Comparison of ENCODE assay signal across 1 cellular context in the genomic region with DNA sequence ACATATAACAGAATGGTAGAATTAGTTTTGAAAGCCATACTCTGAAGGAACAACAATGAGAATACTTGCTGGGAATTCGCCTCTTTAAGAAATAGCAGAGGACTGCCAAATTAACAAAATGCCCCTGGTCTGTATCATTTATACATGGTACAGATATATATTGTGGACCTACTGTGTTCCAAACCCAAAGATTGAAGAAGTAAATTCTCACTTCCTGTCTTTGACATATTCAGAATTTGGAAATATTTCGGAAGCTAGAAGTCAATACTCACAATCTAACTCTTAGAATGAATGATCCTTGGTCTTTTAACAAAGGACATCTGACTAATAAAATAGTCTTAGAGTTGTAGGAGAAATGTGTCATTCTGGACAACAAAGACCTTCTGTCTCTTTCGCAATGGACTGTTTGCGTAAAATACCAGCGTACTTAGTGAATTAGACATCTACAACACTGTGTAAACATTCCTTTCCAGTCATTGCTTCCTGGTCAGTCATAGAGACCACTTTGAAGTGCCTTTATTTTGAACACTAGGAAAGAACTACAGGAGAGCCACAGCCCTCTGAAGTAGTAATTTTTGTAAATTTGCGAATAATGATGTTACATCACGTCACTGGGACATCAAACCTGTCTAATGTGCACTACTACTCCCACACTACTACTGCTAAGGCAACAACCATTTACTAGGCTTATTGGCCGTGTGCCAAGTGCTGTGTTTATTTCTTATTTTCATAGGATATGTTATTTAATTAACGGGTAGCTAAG.
TF ChIP-seq lines count a peak whose summit lies in the region.

No MANE protein-coding gene starts in this region.

TF ChIP-seq in HepG2, 621 proteins besides CTCF, POLR2A, EP300 and RAD21 (continued from another document and continues in another):
- TF ChIP-seq, protein P1, sequence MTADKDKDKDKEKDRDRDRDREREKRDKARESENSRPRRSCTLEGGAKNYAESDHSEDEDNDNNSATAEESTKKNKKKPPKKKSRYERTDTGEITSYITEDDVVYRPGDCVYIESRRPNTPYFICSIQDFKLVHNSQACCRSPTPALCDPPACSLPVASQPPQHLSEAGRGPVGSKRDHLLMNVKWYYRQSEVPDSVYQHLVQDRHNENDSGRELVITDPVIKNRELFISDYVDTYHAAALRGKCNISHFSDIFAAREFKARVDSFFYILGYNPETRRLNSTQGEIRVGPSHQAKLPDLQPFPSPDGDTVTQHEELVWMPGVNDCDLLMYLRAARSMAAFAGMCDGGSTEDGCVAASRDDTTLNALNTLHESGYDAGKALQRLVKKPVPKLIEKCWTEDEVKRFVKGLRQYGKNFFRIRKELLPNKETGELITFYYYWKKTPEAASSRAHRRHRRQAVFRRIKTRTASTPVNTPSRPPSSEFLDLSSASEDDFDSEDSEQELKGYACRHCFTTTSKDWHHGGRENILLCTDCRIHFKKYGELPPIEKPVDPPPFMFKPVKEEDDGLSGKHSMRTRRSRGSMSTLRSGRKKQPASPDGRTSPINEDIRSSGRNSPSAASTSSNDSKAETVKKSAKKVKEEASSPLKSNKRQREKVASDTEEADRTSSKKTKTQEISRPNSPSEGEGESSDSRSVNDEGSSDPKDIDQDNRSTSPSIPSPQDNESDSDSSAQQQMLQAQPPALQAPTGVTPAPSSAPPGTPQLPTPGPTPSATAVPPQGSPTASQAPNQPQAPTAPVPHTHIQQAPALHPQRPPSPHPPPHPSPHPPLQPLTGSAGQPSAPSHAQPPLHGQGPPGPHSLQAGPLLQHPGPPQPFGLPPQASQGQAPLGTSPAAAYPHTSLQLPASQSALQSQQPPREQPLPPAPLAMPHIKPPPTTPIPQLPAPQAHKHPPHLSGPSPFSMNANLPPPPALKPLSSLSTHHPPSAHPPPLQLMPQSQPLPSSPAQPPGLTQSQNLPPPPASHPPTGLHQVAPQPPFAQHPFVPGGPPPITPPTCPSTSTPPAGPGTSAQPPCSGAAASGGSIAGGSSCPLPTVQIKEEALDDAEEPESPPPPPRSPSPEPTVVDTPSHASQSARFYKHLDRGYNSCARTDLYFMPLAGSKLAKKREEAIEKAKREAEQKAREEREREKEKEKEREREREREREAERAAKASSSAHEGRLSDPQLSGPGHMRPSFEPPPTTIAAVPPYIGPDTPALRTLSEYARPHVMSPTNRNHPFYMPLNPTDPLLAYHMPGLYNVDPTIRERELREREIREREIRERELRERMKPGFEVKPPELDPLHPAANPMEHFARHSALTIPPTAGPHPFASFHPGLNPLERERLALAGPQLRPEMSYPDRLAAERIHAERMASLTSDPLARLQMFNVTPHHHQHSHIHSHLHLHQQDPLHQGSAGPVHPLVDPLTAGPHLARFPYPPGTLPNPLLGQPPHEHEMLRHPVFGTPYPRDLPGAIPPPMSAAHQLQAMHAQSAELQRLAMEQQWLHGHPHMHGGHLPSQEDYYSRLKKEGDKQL (CRISPR knock-in tag; IDR thresholded peaks at IDR 0.05; ENCODE audit: low read depth), result peak; percentile 96
- TF ChIP-seq RAD51 (IDR thresholded peaks at IDR 0.05; ENCODE audit: borderline replicate concordance) (no peak), KLF15 (CRISPR knock-in tag; IDR thresholded peaks at IDR 0.05; ENCODE audit: borderline replicate concordance) (no peak), NCOA2 (CRISPR knock-in tag; IDR thresholded peaks at IDR 0.05) (peak; percentile 98), SRSF1 (optimal IDR thresholded peaks at IDR 0.05; ENCODE audit: low read depth, low read length) (no peak), KLF6 (CRISPR knock-in tag; IDR thresholded peaks at IDR 0.05) (no peak), ARNT (IDR thresholded peaks at IDR 0.05) (no peak), ZNF772 (CRISPR knock-in tag; IDR thresholded peaks at IDR 0.05) (peak; percentile 57; the same call in 1 of the 2 replicates), KLF13 (CRISPR knock-in tag; IDR thresholded peaks at IDR 0.05) (no peak), REXO4 (CRISPR knock-in tag; IDR thresholded peaks at IDR 0.05; ENCODE audit: borderline replicate concordance) (no peak), CCDC6 (CRISPR knock-in tag; IDR thresholded peaks at IDR 0.05) (0 out of 2 replicates have a peak, but pooled peaks have one; percentile 50), ZFP1 (CRISPR knock-in tag; IDR thresholded peaks at IDR 0.05) (no peak; the same call in none of the 2 replicates), ZNF317 (CRISPR knock-in tag; IDR thresholded peaks at IDR 0.05) (peak; percentile 67), FOSL1 (CRISPR knock-in tag; IDR thresholded peaks at IDR 0.05; ENCODE audit: borderline replicate concordance) (peak; percentile 84; the same call in 1 of the 2 replicates), CREM (IDR thresholded peaks at IDR 0.05) (peak; percentile 94), CREM (CRISPR knock-in tag; IDR thresholded peaks at IDR 0.05) (no peak), ZNF749 (CRISPR knock-in tag; IDR thresholded peaks at IDR 0.05; ENCODE audit: borderline replicate concordance) (peak; percentile 65; the same call in 1 of the 2 replicates), ZNF484 (CRISPR knock-in tag; IDR thresholded peaks at IDR 0.05; ENCODE audit: borderline replicate concordance, low read depth) (no peak), PRMT3 (CRISPR knock-in tag; IDR thresholded peaks at IDR 0.05; ENCODE audit: borderline replicate concordance, low read depth) (no peak), TBX3 (IDR thresholded peaks at IDR 0.05; ENCODE audit: borderline replicate concordance) (peak; percentile 86), FOSL2 (CRISPR knock-in tag; IDR thresholded peaks at IDR 0.05) (peak; percentile 95)
- TF ChIP-seq, protein P2, sequence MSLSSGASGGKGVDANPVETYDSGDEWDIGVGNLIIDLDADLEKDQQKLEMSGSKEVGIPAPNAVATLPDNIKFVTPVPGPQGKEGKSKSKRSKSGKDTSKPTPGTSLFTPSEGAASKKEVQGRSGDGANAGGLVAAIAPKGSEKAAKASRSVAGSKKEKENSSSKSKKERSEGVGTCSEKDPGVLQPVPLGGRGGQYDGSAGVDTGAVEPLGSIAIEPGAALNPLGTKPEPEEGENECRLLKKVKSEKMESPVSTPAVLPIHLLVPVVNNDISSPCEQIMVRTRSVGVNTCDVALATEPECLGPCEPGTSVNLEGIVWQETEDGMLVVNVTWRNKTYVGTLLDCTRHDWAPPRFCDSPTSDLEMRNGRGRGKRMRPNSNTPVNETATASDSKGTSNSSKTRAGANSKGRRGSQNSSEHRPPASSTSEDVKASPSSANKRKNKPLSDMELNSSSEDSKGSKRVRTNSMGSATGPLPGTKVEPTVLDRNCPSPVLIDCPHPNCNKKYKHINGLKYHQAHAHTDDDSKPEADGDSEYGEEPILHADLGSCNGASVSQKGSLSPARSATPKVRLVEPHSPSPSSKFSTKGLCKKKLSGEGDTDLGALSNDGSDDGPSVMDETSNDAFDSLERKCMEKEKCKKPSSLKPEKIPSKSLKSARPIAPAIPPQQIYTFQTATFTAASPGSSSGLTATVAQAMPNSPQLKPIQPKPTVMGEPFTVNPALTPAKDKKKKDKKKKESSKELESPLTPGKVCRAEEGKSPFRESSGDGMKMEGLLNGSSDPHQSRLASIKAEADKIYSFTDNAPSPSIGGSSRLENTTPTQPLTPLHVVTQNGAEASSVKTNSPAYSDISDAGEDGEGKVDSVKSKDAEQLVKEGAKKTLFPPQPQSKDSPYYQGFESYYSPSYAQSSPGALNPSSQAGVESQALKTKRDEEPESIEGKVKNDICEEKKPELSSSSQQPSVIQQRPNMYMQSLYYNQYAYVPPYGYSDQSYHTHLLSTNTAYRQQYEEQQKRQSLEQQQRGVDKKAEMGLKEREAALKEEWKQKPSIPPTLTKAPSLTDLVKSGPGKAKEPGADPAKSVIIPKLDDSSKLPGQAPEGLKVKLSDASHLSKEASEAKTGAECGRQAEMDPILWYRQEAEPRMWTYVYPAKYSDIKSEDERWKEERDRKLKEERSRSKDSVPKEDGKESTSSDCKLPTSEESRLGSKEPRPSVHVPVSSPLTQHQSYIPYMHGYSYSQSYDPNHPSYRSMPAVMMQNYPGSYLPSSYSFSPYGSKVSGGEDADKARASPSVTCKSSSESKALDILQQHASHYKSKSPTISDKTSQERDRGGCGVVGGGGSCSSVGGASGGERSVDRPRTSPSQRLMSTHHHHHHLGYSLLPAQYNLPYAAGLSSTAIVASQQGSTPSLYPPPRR (CRISPR knock-in tag; IDR thresholded peaks at IDR 0.05; ENCODE audit: borderline replicate concordance), result peak; percentile 94
- TF ChIP-seq, protein P3, sequence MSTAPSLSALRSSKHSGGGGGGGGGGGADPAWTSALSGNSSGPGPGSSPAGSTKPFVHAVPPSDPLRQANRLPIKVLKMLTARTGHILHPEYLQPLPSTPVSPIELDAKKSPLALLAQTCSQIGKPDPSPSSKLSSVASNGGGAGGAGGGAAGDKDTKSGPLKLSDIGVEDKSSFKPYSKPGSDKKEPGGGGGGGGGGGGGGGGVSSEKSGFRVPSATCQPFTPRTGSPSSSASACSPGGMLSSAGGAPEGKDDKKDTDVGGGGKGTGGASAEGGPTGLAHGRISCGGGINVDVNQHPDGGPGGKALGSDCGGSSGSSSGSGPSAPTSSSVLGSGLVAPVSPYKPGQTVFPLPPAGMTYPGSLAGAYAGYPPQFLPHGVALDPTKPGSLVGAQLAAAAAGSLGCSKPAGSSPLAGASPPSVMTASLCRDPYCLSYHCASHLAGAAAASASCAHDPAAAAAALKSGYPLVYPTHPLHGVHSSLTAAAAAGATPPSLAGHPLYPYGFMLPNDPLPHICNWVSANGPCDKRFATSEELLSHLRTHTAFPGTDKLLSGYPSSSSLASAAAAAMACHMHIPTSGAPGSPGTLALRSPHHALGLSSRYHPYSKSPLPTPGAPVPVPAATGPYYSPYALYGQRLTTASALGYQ (CRISPR knock-in tag; IDR thresholded peaks at IDR 0.05), result peak; percentile 95
- TF ChIP-seq, protein P4, sequence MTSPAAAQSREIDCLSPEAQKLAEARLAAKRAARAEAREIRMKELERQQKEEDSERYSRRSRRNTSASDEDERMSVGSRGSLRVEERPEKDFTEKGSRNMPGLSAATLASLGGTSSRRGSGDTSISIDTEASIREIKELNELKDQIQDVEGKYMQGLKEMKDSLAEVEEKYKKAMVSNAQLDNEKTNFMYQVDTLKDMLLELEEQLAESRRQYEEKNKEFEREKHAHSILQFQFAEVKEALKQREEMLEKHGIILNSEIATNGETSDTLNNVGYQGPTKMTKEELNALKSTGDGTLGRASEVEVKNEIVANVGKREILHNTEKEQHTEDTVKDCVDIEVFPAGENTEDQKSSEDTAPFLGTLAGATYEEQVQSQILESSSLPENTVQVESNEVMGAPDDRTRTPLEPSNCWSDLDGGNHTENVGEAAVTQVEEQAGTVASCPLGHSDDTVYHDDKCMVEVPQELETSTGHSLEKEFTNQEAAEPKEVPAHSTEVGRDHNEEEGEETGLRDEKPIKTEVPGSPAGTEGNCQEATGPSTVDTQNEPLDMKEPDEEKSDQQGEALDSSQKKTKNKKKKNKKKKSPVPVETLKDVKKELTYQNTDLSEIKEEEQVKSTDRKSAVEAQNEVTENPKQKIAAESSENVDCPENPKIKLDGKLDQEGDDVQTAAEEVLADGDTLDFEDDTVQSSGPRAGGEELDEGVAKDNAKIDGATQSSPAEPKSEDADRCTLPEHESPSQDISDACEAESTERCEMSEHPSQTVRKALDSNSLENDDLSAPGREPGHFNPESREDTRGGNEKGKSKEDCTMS (CRISPR knock-in tag; conservative IDR thresholded peaks at IDR 0.05), result no peak
- TF ChIP-seq, protein P5, sequence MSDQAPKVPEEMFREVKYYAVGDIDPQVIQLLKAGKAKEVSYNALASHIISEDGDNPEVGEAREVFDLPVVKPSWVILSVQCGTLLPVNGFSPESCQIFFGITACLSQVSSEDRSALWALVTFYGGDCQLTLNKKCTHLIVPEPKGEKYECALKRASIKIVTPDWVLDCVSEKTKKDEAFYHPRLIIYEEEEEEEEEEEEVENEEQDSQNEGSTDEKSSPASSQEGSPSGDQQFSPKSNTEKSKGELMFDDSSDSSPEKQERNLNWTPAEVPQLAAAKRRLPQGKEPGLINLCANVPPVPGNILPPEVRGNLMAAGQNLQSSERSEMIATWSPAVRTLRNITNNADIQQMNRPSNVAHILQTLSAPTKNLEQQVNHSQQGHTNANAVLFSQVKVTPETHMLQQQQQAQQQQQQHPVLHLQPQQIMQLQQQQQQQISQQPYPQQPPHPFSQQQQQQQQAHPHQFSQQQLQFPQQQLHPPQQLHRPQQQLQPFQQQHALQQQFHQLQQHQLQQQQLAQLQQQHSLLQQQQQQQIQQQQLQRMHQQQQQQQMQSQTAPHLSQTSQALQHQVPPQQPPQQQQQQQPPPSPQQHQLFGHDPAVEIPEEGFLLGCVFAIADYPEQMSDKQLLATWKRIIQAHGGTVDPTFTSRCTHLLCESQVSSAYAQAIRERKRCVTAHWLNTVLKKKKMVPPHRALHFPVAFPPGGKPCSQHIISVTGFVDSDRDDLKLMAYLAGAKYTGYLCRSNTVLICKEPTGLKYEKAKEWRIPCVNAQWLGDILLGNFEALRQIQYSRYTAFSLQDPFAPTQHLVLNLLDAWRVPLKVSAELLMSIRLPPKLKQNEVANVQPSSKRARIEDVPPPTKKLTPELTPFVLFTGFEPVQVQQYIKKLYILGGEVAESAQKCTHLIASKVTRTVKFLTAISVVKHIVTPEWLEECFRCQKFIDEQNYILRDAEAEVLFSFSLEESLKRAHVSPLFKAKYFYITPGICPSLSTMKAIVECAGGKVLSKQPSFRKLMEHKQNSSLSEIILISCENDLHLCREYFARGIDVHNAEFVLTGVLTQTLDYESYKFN (CRISPR knock-in tag; conservative IDR thresholded peaks at IDR 0.05), result peak; percentile 94
- TF ChIP-seq, protein P6, sequence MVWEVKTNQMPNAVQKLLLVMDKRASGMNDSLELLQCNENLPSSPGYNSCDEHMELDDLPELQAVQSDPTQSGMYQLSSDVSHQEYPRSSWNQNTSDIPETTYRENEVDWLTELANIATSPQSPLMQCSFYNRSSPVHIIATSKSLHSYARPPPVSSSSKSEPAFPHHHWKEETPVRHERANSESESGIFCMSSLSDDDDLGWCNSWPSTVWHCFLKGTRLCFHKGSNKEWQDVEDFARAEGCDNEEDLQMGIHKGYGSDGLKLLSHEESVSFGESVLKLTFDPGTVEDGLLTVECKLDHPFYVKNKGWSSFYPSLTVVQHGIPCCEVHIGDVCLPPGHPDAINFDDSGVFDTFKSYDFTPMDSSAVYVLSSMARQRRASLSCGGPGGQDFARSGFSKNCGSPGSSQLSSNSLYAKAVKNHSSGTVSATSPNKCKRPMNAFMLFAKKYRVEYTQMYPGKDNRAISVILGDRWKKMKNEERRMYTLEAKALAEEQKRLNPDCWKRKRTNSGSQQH (CRISPR knock-in tag; IDR thresholded peaks at IDR 0.05; ENCODE audit: low read depth), result no peak
- TF ChIP-seq, protein P7, sequence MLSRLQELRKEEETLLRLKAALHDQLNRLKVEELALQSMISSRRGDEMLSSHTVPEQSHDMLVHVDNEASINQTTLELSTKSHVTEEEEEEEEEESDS (CRISPR knock-in tag; IDR thresholded peaks at IDR 0.05; ENCODE audit: borderline replicate concordance), result no peak
